2 cellular contexts compared by ENCODE assay signal in genomic region chr16:82402665-82403218, GRCh38.
A peak's percentile ranks its signal among the peaks of the same experiment; 100 is the strongest.
TF ChIP-seq lines count a peak whose summit lies in the region.

No MANE protein-coding gene starts in this region.

TF ChIP-seq in HepG2, 621 proteins besides CTCF, POLR2A, EP300 and RAD21 (continues in another document):
- TF ChIP-seq, protein P1, sequence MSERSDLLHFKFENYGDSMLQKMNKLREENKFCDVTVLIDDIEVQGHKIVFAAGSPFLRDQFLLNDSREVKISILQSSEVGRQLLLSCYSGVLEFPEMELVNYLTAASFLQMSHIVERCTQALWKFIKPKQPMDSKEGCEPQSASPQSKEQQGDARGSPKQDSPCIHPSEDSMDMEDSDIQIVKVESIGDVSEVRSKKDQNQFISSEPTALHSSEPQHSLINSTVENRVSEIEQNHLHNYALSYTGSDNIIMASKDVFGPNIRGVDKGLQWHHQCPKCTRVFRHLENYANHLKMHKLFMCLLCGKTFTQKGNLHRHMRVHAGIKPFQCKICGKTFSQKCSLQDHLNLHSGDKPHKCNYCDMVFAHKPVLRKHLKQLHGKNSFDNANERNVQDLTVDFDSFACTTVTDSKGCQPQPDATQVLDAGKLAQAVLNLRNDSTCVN (CRISPR knock-in tag; IDR thresholded peaks at IDR 0.05; ENCODE audit: borderline replicate concordance), result no peak
- TF ChIP-seq CREB1 (IDR thresholded peaks at IDR 0.05) (0 out of 2 replicates have a peak, but pooled peaks have one; percentile 14), CREB1 (CRISPR knock-in tag; IDR thresholded peaks at IDR 0.05) (no peak), HMG20B (CRISPR knock-in tag; conservative IDR thresholded peaks at IDR 0.05) (no peak), PHB2 (IDR thresholded peaks at IDR 0.05; ENCODE audit: partially characterized antibody) (peak; percentile 61), RXRA (CRISPR knock-in tag; IDR thresholded peaks at IDR 0.05) (no peak), NFRKB (IDR thresholded peaks at IDR 0.05) (peak; percentile 59; the same call in 1 of the 2 replicates), ZNF207 (IDR thresholded peaks at IDR 0.05; ENCODE audit: borderline replicate concordance) (0 out of 2 replicates have a peak, but pooled peaks have one; percentile 73), HCFC1 (IDR thresholded peaks at IDR 0.05; ENCODE audit: low read depth, low read length) (no peak), GLMP (CRISPR knock-in tag; IDR thresholded peaks at IDR 0.05; ENCODE audit: borderline replicate concordance) (no peak), SMAD1 (CRISPR knock-in tag; IDR thresholded peaks at IDR 0.05; ENCODE audit: borderline replicate concordance, low read depth) (no peak), PCBP2 (optimal IDR thresholded peaks at IDR 0.05; ENCODE audit: low read depth, low read length, poor library complexity, severe bottlenecking) (no peak), MTF1 (CRISPR knock-in tag; IDR thresholded peaks at IDR 0.05) (no peak), ZNF282 (IDR thresholded peaks at IDR 0.05; ENCODE audit: partially characterized antibody) (peak; percentile 91), FOXK2 (IDR thresholded peaks at IDR 0.05) (peak; percentile 50; the same call in 1 of the 2 replicates), LCORL (IDR thresholded peaks at IDR 0.05) (peak; percentile 61; the same call in 1 of the 2 replicates), LCORL (CRISPR knock-in tag; IDR thresholded peaks at IDR 0.05) (no peak), SOX6 (IDR thresholded peaks at IDR 0.05) (peak; percentile 95; the same call in 1 of the 2 replicates), SOX6 (CRISPR knock-in tag; IDR thresholded peaks at IDR 0.05) (no peak), ZNF577 (CRISPR knock-in tag; IDR thresholded peaks at IDR 0.05; ENCODE audit: borderline replicate concordance, low read depth) (no peak), ZFP1 (CRISPR knock-in tag; IDR thresholded peaks at IDR 0.05) (no peak), RAD51 (IDR thresholded peaks at IDR 0.05; ENCODE audit: borderline replicate concordance) (0 out of 2 replicates have a peak, but pooled peaks have one; percentile 9)
- TF ChIP-seq, protein P2, sequence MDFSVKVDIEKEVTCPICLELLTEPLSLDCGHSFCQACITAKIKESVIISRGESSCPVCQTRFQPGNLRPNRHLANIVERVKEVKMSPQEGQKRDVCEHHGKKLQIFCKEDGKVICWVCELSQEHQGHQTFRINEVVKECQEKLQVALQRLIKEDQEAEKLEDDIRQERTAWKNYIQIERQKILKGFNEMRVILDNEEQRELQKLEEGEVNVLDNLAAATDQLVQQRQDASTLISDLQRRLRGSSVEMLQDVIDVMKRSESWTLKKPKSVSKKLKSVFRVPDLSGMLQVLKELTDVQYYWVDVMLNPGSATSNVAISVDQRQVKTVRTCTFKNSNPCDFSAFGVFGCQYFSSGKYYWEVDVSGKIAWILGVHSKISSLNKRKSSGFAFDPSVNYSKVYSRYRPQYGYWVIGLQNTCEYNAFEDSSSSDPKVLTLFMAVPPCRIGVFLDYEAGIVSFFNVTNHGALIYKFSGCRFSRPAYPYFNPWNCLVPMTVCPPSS (IDR thresholded peaks at IDR 0.05), result peak; percentile 84; the same call in 1 of the 2 replicates
- TF ChIP-seq, protein P3, sequence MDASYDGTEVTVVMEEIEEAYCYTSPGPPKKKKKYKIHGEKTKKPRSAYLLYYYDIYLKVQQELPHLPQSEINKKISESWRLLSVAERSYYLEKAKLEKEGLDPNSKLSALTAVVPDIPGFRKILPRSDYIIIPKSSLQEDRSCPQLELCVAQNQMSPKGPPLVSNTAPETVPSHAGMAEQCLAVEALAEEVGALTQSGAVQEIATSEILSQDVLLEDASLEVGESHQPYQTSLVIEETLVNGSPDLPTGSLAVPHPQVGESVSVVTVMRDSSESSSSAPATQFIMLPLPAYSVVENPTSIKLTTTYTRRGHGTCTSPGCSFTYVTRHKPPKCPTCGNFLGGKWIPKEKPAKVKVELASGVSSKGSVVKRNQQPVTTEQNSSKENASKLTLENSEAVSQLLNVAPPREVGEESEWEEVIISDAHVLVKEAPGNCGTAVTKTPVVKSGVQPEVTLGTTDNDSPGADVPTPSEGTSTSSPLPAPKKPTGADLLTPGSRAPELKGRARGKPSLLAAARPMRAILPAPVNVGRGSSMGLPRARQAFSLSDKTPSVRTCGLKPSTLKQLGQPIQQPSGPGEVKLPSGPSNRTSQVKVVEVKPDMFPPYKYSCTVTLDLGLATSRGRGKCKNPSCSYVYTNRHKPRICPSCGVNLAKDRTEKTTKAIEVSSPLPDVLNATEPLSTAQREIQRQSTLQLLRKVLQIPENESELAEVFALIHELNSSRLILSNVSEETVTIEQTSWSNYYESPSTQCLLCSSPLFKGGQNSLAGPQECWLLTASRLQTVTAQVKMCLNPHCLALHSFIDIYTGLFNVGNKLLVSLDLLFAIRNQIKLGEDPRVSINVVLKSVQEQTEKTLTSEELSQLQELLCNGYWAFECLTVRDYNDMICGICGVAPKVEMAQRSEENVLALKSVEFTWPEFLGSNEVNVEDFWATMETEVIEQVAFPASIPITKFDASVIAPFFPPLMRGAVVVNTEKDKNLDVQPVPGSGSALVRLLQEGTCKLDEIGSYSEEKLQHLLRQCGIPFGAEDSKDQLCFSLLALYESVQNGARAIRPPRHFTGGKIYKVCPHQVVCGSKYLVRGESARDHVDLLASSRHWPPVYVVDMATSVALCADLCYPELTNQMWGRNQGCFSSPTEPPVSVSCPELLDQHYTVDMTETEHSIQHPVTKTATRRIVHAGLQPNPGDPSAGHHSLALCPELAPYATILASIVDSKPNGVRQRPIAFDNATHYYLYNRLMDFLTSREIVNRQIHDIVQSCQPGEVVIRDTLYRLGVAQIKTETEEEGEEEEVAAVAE (CRISPR knock-in tag; IDR thresholded peaks at IDR 0.05; ENCODE audit: borderline replicate concordance), result no peak

TF ChIP-seq in K562, 482 proteins besides CTCF, POLR2A, EP300 and RAD21 (continued from another document):
- TF ChIP-seq FOXP4 (CRISPR knock-in tag; IDR thresholded peaks at IDR 0.05; ENCODE audit: borderline replicate concordance) (no peak), ATF7 (IDR thresholded peaks at IDR 0.05) (no peak)
- TF ChIP-seq, protein P4, sequence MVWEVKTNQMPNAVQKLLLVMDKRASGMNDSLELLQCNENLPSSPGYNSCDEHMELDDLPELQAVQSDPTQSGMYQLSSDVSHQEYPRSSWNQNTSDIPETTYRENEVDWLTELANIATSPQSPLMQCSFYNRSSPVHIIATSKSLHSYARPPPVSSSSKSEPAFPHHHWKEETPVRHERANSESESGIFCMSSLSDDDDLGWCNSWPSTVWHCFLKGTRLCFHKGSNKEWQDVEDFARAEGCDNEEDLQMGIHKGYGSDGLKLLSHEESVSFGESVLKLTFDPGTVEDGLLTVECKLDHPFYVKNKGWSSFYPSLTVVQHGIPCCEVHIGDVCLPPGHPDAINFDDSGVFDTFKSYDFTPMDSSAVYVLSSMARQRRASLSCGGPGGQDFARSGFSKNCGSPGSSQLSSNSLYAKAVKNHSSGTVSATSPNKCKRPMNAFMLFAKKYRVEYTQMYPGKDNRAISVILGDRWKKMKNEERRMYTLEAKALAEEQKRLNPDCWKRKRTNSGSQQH (CRISPR knock-in tag; IDR thresholded peaks at IDR 0.05), result peak; percentile 36; the same call in 1 of the 2 replicates
